ENCODE assay signal across 31 cellular contexts in genomic region chr11:36753960-36754359, GRCh38.
"Had no signal": no experiment of that assay in that cellular context is flagged by ENCODE, and none has a peak within 500 bp of the region (broad histone marks: within the 10 kb centered on the region; RNA-seq: fewer than 3 reads in every experiment).

No MANE protein-coding gene starts in this region.

- H3K36me3 ChIP-seq: adrenal gland, brain microvascular endothelial cell, breast epithelium had no signal

- H3K4me1 ChIP-seq: adrenal gland, breast epithelium had no signal

- H3K27ac ChIP-seq: adrenal gland, body of pancreas, brain microvascular endothelial cell, breast epithelium, VCaP had no signal

- ATAC-seq: activated CD8-positive, alpha-beta T cell treated with anti-CD3 and anti-CD28 coated beads for 36 hours; activated naive CD4-positive, alpha-beta T cell treated with anti-CD3 and anti-CD28 coated beads, Interleukin-2, amount 50 U/mL, for 72 hours; activated T-cell treated with anti-CD3 and anti-CD28 coated beads, Interleukin-2, amount 50 U/mL, for 4 hours; activated T-cell treated with anti-CD3 and anti-CD28 coated beads, Interleukin-2, amount 50 U/mL, for 72 hours; activated T-helper 17 cell treated with anti-CD3 and anti-CD28 coated beads, Interleukin-2, amount 50 U/mL, for 72 hours; body of pancreas had no signal

- H3K9me3 ChIP-seq: adrenal gland, body of pancreas, breast epithelium had no signal

- H3K27me3 ChIP-seq: adrenal gland, body of pancreas, brain microvascular endothelial cell, breast epithelium had no signal

- DNase-seq: activated B cell treated with CpG ODN at 0.5 μM for 24 hours; activated CD4-positive, alpha-beta memory T cell treated with anti-CD3 and anti-CD28 coated beads for 36 hours; activated CD4-positive, alpha-beta T cell treated with anti-CD3 and anti-CD28 coated beads for 4 hours; activated CD4-positive, alpha-beta T cell treated with anti-CD3 and anti-CD28 coated beads, Interleukin-2, amount 10 ng/mL, durations not matched to agents 24 days and 14 days; activated CD4-positive, alpha-beta T cell treated with anti-CD3 and anti-CD28 coated beads, Interleukin-2, amount 50 U/mL, for 1 hour; activated CD4-positive, alpha-beta T cell treated with anti-CD3 and anti-CD28 coated beads, Interleukin-2, amount 50 U/mL, for 4 hours; activated CD4-positive, CD25-positive, alpha-beta regulatory T cell treated with anti-CD3 and anti-CD28 coated beads, Interleukin-2, amount 50 U/mL, for 72 hours; activated CD8-positive, alpha-beta memory T cell treated with anti-CD3 and anti-CD28 coated beads, Interleukin-2, amount 50 U/mL, for 4 hours; activated CD8-positive, alpha-beta T cell treated with anti-CD3 and anti-CD28 coated beads for 36 hours; activated effector memory CD4-positive, alpha-beta T cell treated with anti-CD3 and anti-CD28 coated beads, Interleukin-2, amount 50 U/mL, for 16 hours; activated gamma-delta T cell treated with Interleukin-2 at 50 U/mL for 16 hours; activated naive CD4-positive, alpha-beta T cell; activated naive CD4-positive, alpha-beta T cell treated with anti-CD3 and anti-CD28 coated beads for 36 hours; activated naive CD4-positive, alpha-beta T cell treated with anti-CD3 and anti-CD28 coated beads, Interleukin-2, amount 50 U/mL, for 16 hours; activated naive CD8-positive, alpha-beta T cell treated with anti-CD3 and anti-CD28 coated beads for 36 hours; activated T-cell treated with anti-CD3 and anti-CD28 coated beads for 4 hours; activated T-cell treated with anti-CD3 and anti-CD28 coated beads, Interleukin-2, amount 50 U/mL, for 1 hour; activated T-cell treated with anti-CD3 and anti-CD28 coated beads, Interleukin-2, amount 50 U/mL, for 4 hours; activated T-cell treated with anti-CD3 and anti-CD28 coated beads, Interleukin-2, amount 50 U/mL, for 72 hours; adrenal gland; amniotic stem cell; aorta; brain microvascular endothelial cell; central memory CD4-positive, alpha-beta T cell; T-helper 2 cell; T-helper 9 cell had no signal

- H3K4me3 ChIP-seq: adrenal gland, body of pancreas, breast epithelium had no signal
